In genomic region chr6:70375166-70375565, GRCh38 we compare ENCODE assay signal across 15 cellular contexts. TPM values are rescaled to one million over a fixed set of nuclear protein-coding genes. Genes with fewer than 3 reads are reported as not detected.
A peak's percentile ranks its signal among the peaks of the same experiment; 100 is the strongest.
DNase-seq lines count a peak whose midpoint lies in the region; ATAC-seq, FAIRE-seq and TF ChIP-seq lines count a peak whose summit lies in the region.
"Had no signal": no experiment of that assay in that cellular context is flagged by ENCODE, and none has a peak within 500 bp of the region (broad histone marks: within the 10 kb centered on the region; RNA-seq: fewer than 3 reads in every experiment).

No MANE protein-coding gene starts in this region.

- H3K27me3 ChIP-seq in pancreas = no peaks in the 10 kb centered on the region
- H3K27me3 ChIP-seq: heart left ventricle, stomach had no signal

- peak; percentile 74 for DNase-seq in HCEC 1CT
- peak; percentile 69 for DNase-seq in RWPE1 (ENCODE audit: low spot score)
- peak; percentile 4 for DNase-seq in fibroblast of peridontal ligament (ENCODE audit: extremely low read depth)
- DNase-seq in skeletal muscle cell (ENCODE audit: low read depth) = peak; percentile 37
- DNase-seq in activated CD4-positive, CD25-positive, alpha-beta regulatory T cell treated with anti-CD3 and anti-CD28 coated beads, Interleukin-2, amount 50 U/mL, for 72 hours = no peak
- DNase-seq in left ventricle myocardium superior = no peak
- no peak for DNase-seq in pancreas
- DNase-seq: activated T-cell treated with anti-CD3 and anti-CD28 coated beads, Interleukin-2, amount 50 U/mL, for 48 hours; CD4-positive, alpha-beta memory T cell; heart left ventricle; left cardiac atrium; MV-4-11; posterior cingulate gyrus; SHP77 treated with DMSO at 0.1 percent for 48 hours; stomach had no signal

- H3K4me3 ChIP-seq in skeletal muscle cell (ENCODE audit: low read depth, low read length) (no peak overlapping the region), pancreas (no peak overlapping the region)
- H3K4me3 ChIP-seq: heart left ventricle, stomach had no signal

- no peak for TF ChIP-seq CTCF in RWPE1 (conservative IDR thresholded peaks at IDR 0.05; ENCODE audit: low read depth)
- TF ChIP-seq CTCF in pancreas (IDR thresholded peaks at IDR 0.05) = no peak

- CTCF ChIA-PET in RWPE1 (lab: Yijun Ruan, JAX) = interaction anchor here (0.6 kb wide), 1 partner anchor 73 kb away, joined by 6 read pairs; no protein-coding TSS in a partner anchor

- ATAC-seq in left ventricle myocardium superior (no peak), pancreas (no peak)
- ATAC-seq: heart left ventricle, left cardiac atrium had no signal

- no peak for FAIRE-seq in pancreas (lab: Jason Lieb, UNC)

- H3K27ac ChIP-seq in RWPE1 (no peak overlapping the region), pancreas (no peak overlapping the region)
- H3K27ac ChIP-seq: heart left ventricle, stomach had no signal

- no peaks in the 10 kb centered on the region for H3K9me3 ChIP-seq in pancreas
- H3K9me3 ChIP-seq: heart left ventricle, stomach had no signal

- WGBS in pancreas, 2 donors = 82 to 85% methylated on average over 3 of the region's 3 CpGs

- POLR2A ChIA-PET in RWPE1 (lab: Yijun Ruan, JAX; ENCODE audit: low non-redundant PET) = no interaction called here

- intact Hi-C loops in left ventricle myocardium superior (cut with micrococcal nuclease) = loop anchor here (10.0 kb wide), 1 partner anchor 640 kb away; no protein-coding TSS in a partner anchor
- intact Hi-C loops in pancreas (cut with DNase I) = no loop called here

- H3K36me3 ChIP-seq in pancreas = no peaks in the 10 kb centered on the region
- H3K36me3 ChIP-seq: heart left ventricle, stomach had no signal

- peaks cover 0 to 6% (median 0%) of the 10 kb centered on the region in 3 donors for H3K4me1 ChIP-seq in pancreas
- H3K4me1 ChIP-seq: heart left ventricle had no signal

RNA-seq across cellular contexts. Expression of gene FAM135A, which starts 38.1 kb away (rescaled TPM):
- total RNA-seq in left ventricle myocardium superior (14.1 TPM), pancreas (10 to 100 TPM in 2 of 6 donors, 1 to 10 TPM in 4; 7.7 to 14.4 (median 8.4) TPM)
- 10 to 100 TPM in 1 of 2 donors, 1 to 10 TPM in 1; 7.5 to 13.1 TPM for polyA plus RNA-seq in pancreas

Comparison
In these comparisons a context has a peak if more than half of its experiments do, and no peak if none do; other contexts are left out.
1. DNase-seq: peak in HCEC 1CT (single experiment), RWPE1 (single experiment), fibroblast of peridontal ligament (single experiment) and skeletal muscle cell (single experiment); none in activated CD4-positive, CD25-positive, alpha-beta regulatory T cell treated with anti-CD3 and anti-CD28 coated beads, Interleukin-2, amount 50 U/mL, for 72 hours (single experiment), left ventricle myocardium superior (single experiment) and pancreas (0 of 6).